ENCODE assay signal across 25 cellular contexts in genomic region chr22:37448521-37449150, GRCh38. TPM values are rescaled to one million over a fixed set of nuclear protein-coding genes. Genes with fewer than 3 reads are reported as not detected.
DNase-seq lines count a peak whose midpoint lies in the region; ATAC-seq and TF ChIP-seq lines count a peak whose summit lies in the region.
"Had no signal": no experiment of that assay in that cellular context is flagged by ENCODE, and none has a peak within 500 bp of the region (broad histone marks: within the 10 kb centered on the region; RNA-seq: fewer than 3 reads in every experiment).

No MANE protein-coding gene starts in this region.

- peaks cover 25% of the 10 kb centered on the region for H3K4me1 Mint-ChIP-seq in nephron progenitor cell
- H3K4me1 Mint-ChIP-seq: activated CD8-positive, alpha-beta memory T cell treated with anti-CD3 and anti-CD28 coated beads, Interleukin-2, amount 10 ng/mL, durations not matched to agents 7 days and 5 days; immature natural killer cell had no signal

- ATAC-seq in Panc1, result 0 out of 2 replicates have a peak, but pooled peaks have one; percentile 22
- ATAC-seq in HG03135 (IDR thresholded peaks at IDR 0.05; ENCODE audit: unreplicated experiment), result no peak
- ATAC-seq: activated CD8-positive, alpha-beta memory T cell treated with anti-CD3 and anti-CD28 coated beads, Interleukin-2, amount 10 ng/mL, durations not matched to agents 7 days and 5 days; left ventricle myocardium superior had no signal

- H3K27me3 Mint-ChIP-seq in nephron progenitor cell (ENCODE audit: low read depth, poor library complexity), result peaks cover 43% of the 10 kb centered on the region
- H3K27me3 Mint-ChIP-seq: activated CD4-positive, alpha-beta T cell treated with anti-CD3 and anti-CD28 coated beads, Interleukin-2, amount 10 ng/mL, durations not matched to agents 7 days and 5 days; activated CD8-positive, alpha-beta memory T cell treated with anti-CD3 and anti-CD28 coated beads, Interleukin-2, amount 10 ng/mL, durations not matched to agents 7 days and 5 days; activated naive CD4-positive, alpha-beta T cell treated with anti-CD3 and anti-CD28 coated beads, Interleukin-2, amount 50 U/mL, for 24 hours; CD4-positive, CD25-positive, alpha-beta regulatory T cell had no signal

- CTCF ChIA-PET in Panc1 (lab: Charles Lee), result no interaction called here

- peaks cover 11% of the 10 kb centered on the region for H3K9me3 Mint-ChIP-seq in nephron progenitor cell
- H3K9me3 Mint-ChIP-seq: activated CD4-positive, alpha-beta T cell treated with anti-CD3 and anti-CD28 coated beads, Interleukin-2, amount 10 ng/mL, durations not matched to agents 7 days and 5 days; activated naive CD4-positive, alpha-beta T cell treated with anti-CD3 and anti-CD28 coated beads, Interleukin-2, amount 50 U/mL, for 24 hours; CD4-positive, CD25-positive, alpha-beta regulatory T cell; immature natural killer cell; nephron had no signal

- TF ChIP-seq CTCF in Panc1 (IDR thresholded peaks at IDR 0.05) (no peak), nephron progenitor cell (IDR thresholded peaks at IDR 0.05) (no peak), left ventricle myocardium inferior (IDR thresholded peaks at IDR 0.05; ENCODE audit: borderline replicate concordance) (no peak)

- POLR2A ChIA-PET in Panc1 (lab: Charles Lee), result no interaction called here

- H3K27ac ChIP-seq in Panc1 (ENCODE audit: low read length) (no peak overlapping the region), left ventricle myocardium inferior (replicated peaks) (no peak overlapping the region)
- H3K27ac ChIP-seq: hepatocyte, vagina, VCaP had no signal

- no peaks in the 10 kb centered on the region for H3K36me3 Mint-ChIP-seq in nephron progenitor cell (ENCODE audit: low read depth)
- H3K36me3 Mint-ChIP-seq: activated CD8-positive, alpha-beta memory T cell treated with anti-CD3 and anti-CD28 coated beads, Interleukin-2, amount 10 ng/mL, durations not matched to agents 7 days and 5 days; activated naive CD4-positive, alpha-beta T cell treated with anti-CD3 and anti-CD28 coated beads, Interleukin-2, amount 50 U/mL, for 24 hours had no signal

- H3K4me3 ChIP-seq in Panc1 (ENCODE audit: low read depth in 2 of 2, low read length in 2 of 2) (no peak overlapping the region), left ventricle myocardium inferior (no peak overlapping the region)
- H3K4me3 ChIP-seq: dorsolateral prefrontal cortex, hepatocyte, vagina had no signal

- DNase-seq in DMS79 treated with DMSO at 0.1 percent for 48 hours (lab: John Stamatoyannopoulos, UW), result peak; percentile 65
- DNase-seq in NCI-H1694 (lab: John Stamatoyannopoulos, UW), result peak; percentile 87
- DNase-seq in Panc1 (ENCODE audit: low read depth, low spot score), result no peak
- no peak for DNase-seq in nephron progenitor cell
- no peak for DNase-seq in HuH-7 (ENCODE audit: low spot score)
- no peak for DNase-seq in left ventricle myocardium inferior
- DNase-seq: activated CD4-positive, alpha-beta T cell treated with anti-CD3 and anti-CD28 coated beads, Interleukin-2, amount 10 ng/mL, durations not matched to agents 7 days and 5 days; activated CD8-positive, alpha-beta memory T cell treated with anti-CD3 and anti-CD28 coated beads, Interleukin-2, amount 10 ng/mL, durations not matched to agents 7 days and 5 days; aorta; CD4-positive, CD25-positive, alpha-beta regulatory T cell; central memory CD4-positive, alpha-beta T cell; dorsolateral prefrontal cortex; HFFc6; immature natural killer cell; left ventricle myocardium superior; NCI-H226 had no signal

- no peaks in the 10 kb centered on the region for H3K4me1 ChIP-seq in Panc1 (ENCODE audit: control insufficient read depth, insufficient read depth, low read length)
- H3K4me1 ChIP-seq in left ventricle myocardium inferior, result no peaks in the 10 kb centered on the region
- H3K4me1 ChIP-seq: vagina had no signal

- no peak overlapping the region for H3K4me3 Mint-ChIP-seq in nephron progenitor cell
- H3K4me3 Mint-ChIP-seq: activated CD4-positive, alpha-beta T cell treated with anti-CD3 and anti-CD28 coated beads, Interleukin-2, amount 10 ng/mL, durations not matched to agents 7 days and 5 days; activated CD8-positive, alpha-beta memory T cell treated with anti-CD3 and anti-CD28 coated beads, Interleukin-2, amount 10 ng/mL, durations not matched to agents 7 days and 5 days; activated naive CD4-positive, alpha-beta T cell treated with anti-CD3 and anti-CD28 coated beads, Interleukin-2, amount 50 U/mL, for 24 hours; CD4-positive, CD25-positive, alpha-beta regulatory T cell; HFFc6; immature natural killer cell; nephron had no signal

- H3K27me3 ChIP-seq in Panc1 (ENCODE audit: control insufficient read depth, insufficient read depth, low read length), result no peaks in the 10 kb centered on the region
- H3K27me3 ChIP-seq in left ventricle myocardium inferior (ENCODE audit: low read depth), result peaks cover 71% of the 10 kb centered on the region
- H3K27me3 ChIP-seq: hepatocyte, vagina had no signal

- intact Hi-C loops in Panc1 (cut with micrococcal nuclease; ENCODE audit: unreplicated experiment), result no loop called here
- intact Hi-C loops in left ventricle myocardium inferior (cut with micrococcal nuclease), result no loop called here

- no TSS peak for BruUV-seq in Panc1 (replicated peaks; lab: Mats Ljungman, UMichigan)

- H3K9me3 ChIP-seq in Panc1 (ENCODE audit: control insufficient read depth, insufficient read depth, low read depth, low read length) (no peaks in the 10 kb centered on the region; the same call in 1 of the 2 replicates), left ventricle myocardium inferior (replicated peaks) (peaks cover 10% of the 10 kb centered on the region)
- H3K9me3 ChIP-seq: vagina had no signal

- in situ Hi-C loops in Panc1 (cut with HindIII; ENCODE audit: low pct_unique_long_range_greater_than_20kb, low sequenced_read_pairs), result no loop called here

- no peaks in the 10 kb centered on the region for H3K36me3 ChIP-seq in Panc1 (ENCODE audit: control insufficient read depth, insufficient read depth, low read length)
- H3K36me3 ChIP-seq in left ventricle myocardium inferior, result no peaks in the 10 kb centered on the region
- H3K36me3 ChIP-seq: vagina had no signal

- peak overlapping the region; percentile 52 for H3K27ac Mint-ChIP-seq in nephron progenitor cell
- H3K27ac Mint-ChIP-seq: activated CD4-positive, alpha-beta T cell treated with anti-CD3 and anti-CD28 coated beads, Interleukin-2, amount 10 ng/mL, durations not matched to agents 7 days and 5 days; activated CD8-positive, alpha-beta memory T cell treated with anti-CD3 and anti-CD28 coated beads, Interleukin-2, amount 10 ng/mL, durations not matched to agents 7 days and 5 days; activated naive CD4-positive, alpha-beta T cell treated with anti-CD3 and anti-CD28 coated beads, Interleukin-2, amount 50 U/mL, for 24 hours; HFFc6; immature natural killer cell; nephron; progenitor cell of endocrine pancreas had no signal

RNA-seq across cellular contexts. Expression of gene ELFN2, which starts 21.4 kb away (rescaled TPM):
- total RNA-seq in Panc1 (2021; ENCODE audit: unreplicated experiment) (2.9 TPM), left ventricle myocardium inferior (not detected)
- polyA plus RNA-seq in Panc1 (2012; ENCODE audit: insufficient read length), result 3.9 TPM
- total RNA-seq: vagina had no signal
- polyA plus RNA-seq: aorta; CD4-positive, CD25-positive, alpha-beta regulatory T cell had no signal

RNA-seq across cellular contexts. Expression of gene MFNG, which starts 37.5 kb away (rescaled TPM):
- total RNA-seq in Panc1 (2021; ENCODE audit: unreplicated experiment) (7.1 TPM), left ventricle myocardium inferior (11.8 TPM)
- polyA plus RNA-seq in Panc1 (2012; ENCODE audit: insufficient read length), result 7.5 TPM
- total RNA-seq: HFFc6, HT1080, SK-MEL-5 had no signal

Comparison
In these comparisons a context has a peak if more than half of its experiments do, and no peak if none do; other contexts are left out.
1. DNase-seq: peak in DMS79 treated with DMSO at 0.1 percent for 48 hours (single experiment) and NCI-H1694 (single experiment); none in Panc1 (single experiment), nephron progenitor cell (single experiment), HuH-7 (single experiment) and left ventricle myocardium inferior (single experiment).